In the genomic region with DNA sequence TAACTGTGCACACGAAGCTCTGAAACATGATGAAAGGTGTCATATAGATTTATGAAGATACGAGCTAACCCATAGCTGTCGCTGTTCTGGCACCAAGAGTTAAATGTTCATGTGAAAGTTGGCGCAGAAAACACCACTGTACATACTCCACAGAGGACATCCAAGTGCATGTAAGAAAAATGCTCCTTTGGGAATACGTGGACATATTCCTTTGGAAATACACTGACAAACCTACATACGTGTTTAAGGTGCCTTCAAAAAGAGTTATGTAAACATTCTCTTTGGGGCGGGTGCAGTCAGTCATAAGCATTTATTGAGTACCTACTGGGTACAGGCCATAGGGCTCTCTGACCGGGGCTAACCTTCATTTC, we compare ENCODE assay signal across 8 cellular contexts. TPM values are rescaled to one million over a fixed set of nuclear protein-coding genes. Genes with fewer than 3 reads are reported as not detected.
DNase-seq lines count a peak whose midpoint lies in the region; ATAC-seq, FAIRE-seq and TF ChIP-seq lines count a peak whose summit lies in the region.

No MANE protein-coding gene starts in this region.

- peak overlapping the region; percentile 92 for H3K27ac Mint-ChIP-seq in activated CD4-positive, alpha-beta T cell treated with anti-CD3 and anti-CD28 coated beads, Interleukin-2, amount 10 ng/mL, durations not matched to agents 7 days and 5 days
- peak overlapping the region; percentile 89 for H3K27ac Mint-ChIP-seq in astrocyte (ENCODE audit: unreplicated experiment)

- H3K27me3 Mint-ChIP-seq in activated CD4-positive, alpha-beta T cell treated with anti-CD3 and anti-CD28 coated beads, Interleukin-2, amount 10 ng/mL, durations not matched to agents 7 days and 5 days: no peaks in the 10 kb centered on the region
- no peaks in the 10 kb centered on the region for H3K27me3 Mint-ChIP-seq in astrocyte (ENCODE audit: low read depth, unreplicated experiment)

- CTCF ChIA-PET in activated CD4-positive, alpha-beta T cell treated with anti-CD3 and anti-CD28 coated beads, Interleukin-2, amount 10 ng/mL, durations not matched to agents 7 days and 5 days (lab: Charles Lee): interaction anchor here (1.4 kb wide), 1 partner anchor 104 kb away, joined by 4 read pairs; no protein-coding TSS in a partner anchor

- peaks cover 15% of the 10 kb centered on the region for H4K20me1 ChIP-seq in astrocyte (ENCODE audit: insufficient read depth, low read length)

- TF ChIP-seq CTCF in astrocyte (IDR thresholded peaks at IDR 0.05; ENCODE audit: insufficient read depth, low read depth, low read length) (no peak), kidney (IDR thresholded peaks at IDR 0.05; ENCODE audit: borderline replicate concordance, extremely low read depth, insufficient read depth) (no peak)

- H3K4me1 ChIP-seq in astrocyte (ENCODE audit: insufficient read depth, low read length) (peaks cover 23% of the 10 kb centered on the region), kidney (ENCODE audit: control insufficient read depth in 1 of 2, insufficient read depth in 1 of 2, low read depth in 1 of 2, low read length in 2 of 2) (peaks cover 5 to 18% of the 10 kb centered on the region in 2 donors)

- FAIRE-seq in astrocyte (lab: Jason Lieb, UNC) (no peak), kidney (lab: Jason Lieb, UNC) (no peak)

- peaks cover 5% of the 10 kb centered on the region for H3K36me3 Mint-ChIP-seq in activated CD4-positive, alpha-beta T cell treated with anti-CD3 and anti-CD28 coated beads, Interleukin-2, amount 10 ng/mL, durations not matched to agents 7 days and 5 days (ENCODE audit: low read depth)
- no peaks in the 10 kb centered on the region for H3K36me3 Mint-ChIP-seq in astrocyte (ENCODE audit: low read depth, unreplicated experiment)

- H3K4me3 Mint-ChIP-seq in activated CD4-positive, alpha-beta T cell treated with anti-CD3 and anti-CD28 coated beads, Interleukin-2, amount 10 ng/mL, durations not matched to agents 7 days and 5 days: peak overlapping the region; percentile 83
- H3K4me3 Mint-ChIP-seq in astrocyte (ENCODE audit: unreplicated experiment): peak overlapping the region; percentile 84

- peak overlapping the region; percentile 54 for H2AFZ ChIP-seq in astrocyte (ENCODE audit: low read depth, low read length)

- H3K79me2 ChIP-seq in astrocyte (ENCODE audit: insufficient read depth, low read length): peaks cover 47% of the 10 kb centered on the region

- ATAC-seq in HG03354 (IDR thresholded peaks at IDR 0.05; ENCODE audit: poor library complexity, severe bottlenecking, unreplicated experiment): no peak

- H3K4me2 ChIP-seq in astrocyte (ENCODE audit: low read length): peak overlapping the region; percentile 81

- no peaks in the 10 kb centered on the region for H3K36me3 ChIP-seq in astrocyte (ENCODE audit: insufficient read depth, low read length)
- H3K36me3 ChIP-seq in kidney (ENCODE audit: control insufficient read depth in 1 of 2, insufficient read depth in 2 of 2, low read length in 2 of 2): no peaks in the 10 kb centered on the region

- DNase-seq in activated CD4-positive, alpha-beta T cell treated with anti-CD3 and anti-CD28 coated beads, Interleukin-2, amount 10 ng/mL, durations not matched to agents 7 days and 5 days: peak; percentile 47
- no peak for DNase-seq in activated CD4-positive, alpha-beta T cell treated with anti-CD3 and anti-CD28 coated beads, Interleukin-2, amount 50 U/mL, for 4 hours
- DNase-seq in NCI-H446 (lab: John Stamatoyannopoulos, UW): peak; percentile 21 to 68
- DNase-seq in astrocyte (ENCODE audit: low read depth): no peak
- DNase-seq in kidney: no peak
- DNase-seq in substantia nigra (lab: John Stamatoyannopoulos, UW): peak in 1 of 49 donors; percentile 54
- DNase-seq in amygdala (lab: John Stamatoyannopoulos, UW): no peak

- peaks cover 35% of the 10 kb centered on the region for H3K4me1 Mint-ChIP-seq in activated CD4-positive, alpha-beta T cell treated with anti-CD3 and anti-CD28 coated beads, Interleukin-2, amount 10 ng/mL, durations not matched to agents 7 days and 5 days
- H3K4me1 Mint-ChIP-seq in astrocyte (ENCODE audit: low read depth, unreplicated experiment): peaks cover 16% of the 10 kb centered on the region

- POLR2A ChIA-PET in activated CD4-positive, alpha-beta T cell treated with anti-CD3 and anti-CD28 coated beads, Interleukin-2, amount 10 ng/mL, durations not matched to agents 7 days and 5 days (lab: Charles Lee): no interaction called here

- H3K9me3 Mint-ChIP-seq in activated CD4-positive, alpha-beta T cell treated with anti-CD3 and anti-CD28 coated beads, Interleukin-2, amount 10 ng/mL, durations not matched to agents 7 days and 5 days: no peaks in the 10 kb centered on the region
- H3K9me3 Mint-ChIP-seq in astrocyte (ENCODE audit: unreplicated experiment): no peaks in the 10 kb centered on the region

- no peaks in the 10 kb centered on the region for H3K27me3 ChIP-seq in astrocyte (ENCODE audit: insufficient read depth, low read length)

- H3K9me3 ChIP-seq in astrocyte (ENCODE audit: insufficient read depth, low read depth, low read length): no peaks in the 10 kb centered on the region
- no peaks in the 10 kb centered on the region for H3K9me3 ChIP-seq in kidney (ENCODE audit: control insufficient read depth in 1 of 2, low read length in 2 of 2)

- peak overlapping the region; percentile 89 for H3K9ac ChIP-seq in astrocyte (ENCODE audit: low read length)
- H3K9ac ChIP-seq in kidney (ENCODE audit: low read length in 2 of 2): peak overlapping the region; percentile 95 to 99

- H3K4me3 ChIP-seq in astrocyte (ENCODE audit: insufficient read depth, low read depth, low read length) (peak overlapping the region; percentile 65), kidney (ENCODE audit: low read length in 2 of 2) (peak overlapping the region; percentile 77 to 82)

- intact Hi-C loops in kidney (cut with DNase I): no loop called here

- H3K27ac ChIP-seq in astrocyte (ENCODE audit: low read depth, low read length) (peak overlapping the region; percentile 94), kidney (ENCODE audit: low read depth in 2 of 2, low read length in 2 of 2) (peak overlapping the region; percentile 97 to 99), substantia nigra (ENCODE audit: low read depth, low read length, poor library complexity, severe bottlenecking) (peak overlapping the region; percentile 95)

RNA-seq across cellular contexts. Expression of a gene that starts 0.7 kb away (rescaled TPM):
- total RNA-seq in activated CD4-positive, alpha-beta T cell treated with anti-CD3 and anti-CD28 coated beads, Interleukin-2, amount 10 ng/mL, durations not matched to agents 7 days and 5 days: 10 to 100 TPM; 76.8 to 89.6 TPM
- total RNA-seq in astrocyte: 75.4 and 78.2 TPM in 2 replicates
- 110 TPM for total RNA-seq in kidney
- polyA plus RNA-seq in kidney (ENCODE audit: insufficient read depth, low read depth, low replicate concordance): 16.4 TPM

Comparison
In these comparisons a context has a peak if more than half of its experiments do, and no peak if none do; other contexts are left out.
1. DNase-seq: peak in activated CD4-positive, alpha-beta T cell treated with anti-CD3 and anti-CD28 coated beads, Interleukin-2, amount 10 ng/mL, durations not matched to agents 7 days and 5 days (single experiment) and NCI-H446 (2 of 2); none in activated CD4-positive, alpha-beta T cell treated with anti-CD3 and anti-CD28 coated beads, Interleukin-2, amount 50 U/mL, for 4 hours (0 of 2), astrocyte (single experiment), kidney (single experiment) and amygdala (0 of 56).
2. Peak in every context shown above with its lines, with median percentiles within 50 percentile points of each other: H3K27ac ChIP-seq.